Comparison of ENCODE assay signal across 8 cellular contexts in the genomic region with DNA sequence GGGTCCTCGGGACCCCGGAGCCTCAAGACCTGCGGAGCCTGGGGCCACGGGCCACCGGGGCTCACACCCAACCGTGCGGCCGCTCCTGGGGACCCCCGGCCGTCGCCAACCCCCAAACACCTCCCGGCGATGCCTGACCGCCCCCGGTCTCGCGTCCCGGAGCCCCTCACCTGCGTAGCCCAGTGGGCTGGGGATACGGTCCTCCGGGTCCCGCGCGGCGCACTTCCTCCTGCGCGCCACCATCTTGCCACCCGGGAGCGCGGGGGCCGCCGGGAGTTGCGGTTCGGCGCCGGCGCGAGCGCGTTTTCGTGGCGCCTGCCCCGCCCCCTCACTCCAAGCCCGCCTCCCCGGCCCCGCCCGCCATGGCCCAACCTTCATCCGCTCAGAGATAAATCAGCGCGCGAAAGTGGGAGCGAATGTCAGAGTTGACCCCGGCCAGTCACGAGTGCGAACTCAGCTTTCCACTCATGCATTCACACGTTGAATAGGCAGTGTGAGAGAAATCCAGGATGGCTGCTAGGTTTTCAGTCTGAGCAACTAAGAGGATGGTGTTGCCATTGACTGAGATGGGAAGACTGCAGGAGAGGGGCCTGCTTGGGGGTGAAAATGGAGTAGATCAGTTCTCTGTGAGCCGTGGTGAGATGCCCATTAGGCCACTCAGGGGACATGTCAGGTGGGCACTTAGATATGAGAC. TPM values are rescaled to one million over a fixed set of nuclear protein-coding genes. Genes with fewer than 3 reads are reported as not detected.
DNase-seq lines count a peak whose midpoint lies in the region; ATAC-seq, FAIRE-seq and TF ChIP-seq lines count a peak whose summit lies in the region.

A gene with protein sequence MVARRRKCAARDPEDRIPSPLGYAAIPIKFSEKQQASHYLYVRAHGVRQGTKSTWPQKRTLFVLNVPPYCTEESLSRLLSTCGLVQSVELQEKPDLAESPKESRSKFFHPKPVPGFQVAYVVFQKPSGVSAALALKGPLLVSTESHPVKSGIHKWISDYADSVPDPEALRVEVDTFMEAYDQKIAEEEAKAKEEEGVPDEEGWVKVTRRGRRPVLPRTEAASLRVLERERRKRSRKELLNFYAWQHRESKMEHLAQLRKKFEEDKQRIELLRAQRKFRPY (minus strand): TSS at position 253 of the 694 bp plus-strand sequence. CDS start 10 bp downstream, at position 243.

- ATAC-seq in naive B cell (ENCODE audit: low read depth in 2 of 2), result peak; percentile 86 to 90

- DNase-seq in GM19238 (ENCODE audit: insufficient read length, low spot score) (peak; percentile 70), HL-60 (ENCODE audit: low read depth in 1 of 2, low spot score in 1 of 2) (peak; percentile 65 to 66), RCC 7860 (ENCODE audit: low spot score) (peak; percentile 11), fibroblast of gingiva (ENCODE audit: low read depth) (peak; percentile 69), naive B cell (peak; percentile 82)
- DNase-seq in activated T-helper 1 cell treated with anti-CD3 and anti-CD28 coated beads, Interleukin-12 subunit alpha, Interleukin-12 subunit beta, Interleukin-2, Interleukin-4 antibody, amounts not matched to agents 30 ng/mL and 10 ng/mL and 1 ng/mL, durations not matched to agents 14 hours and 24 hours and 36 hours (ENCODE audit: low spot score), result peak; percentile 79
- peak; percentile 65 to 74 for DNase-seq in stimulated activated CD8-positive, alpha-beta memory T cell treated with anti-CD3 and anti-CD28 coated beads, Interleukin-7, amount 100 ng/mL, for 48 hours (ENCODE audit: extremely low read depth in 1 of 2, low read depth in 1 of 2)

- no peak for FAIRE-seq in RCC 7860 (lab: Jason Lieb, UNC)

- TF ChIP-seq CTCF in C4-2B (conservative IDR thresholded peaks at IDR 0.05), result no peak
- TF ChIP-seq CTCF in HL-60 (IDR thresholded peaks at IDR 0.05; ENCODE audit: insufficient read depth, low read length), result no peak

- H3K4me3 Mint-ChIP-seq in activated T-helper 1 cell treated with anti-CD3 and anti-CD28 coated beads, Interleukin-12 subunit alpha, Interleukin-12 subunit beta, Interleukin-2, Interleukin-4 antibody, amounts not matched to agents 30 ng/mL and 10 ng/mL and 1 ng/mL, durations not matched to agents 14 hours and 24 hours and 36 hours, result peak within 1 kb of the TSS; percentile 99
- peak within 1 kb of the TSS; percentile 94 to 99 (median 96) for H3K4me3 Mint-ChIP-seq in naive B cell

- H3K27ac Mint-ChIP-seq in activated T-helper 1 cell treated with anti-CD3 and anti-CD28 coated beads, Interleukin-12 subunit alpha, Interleukin-12 subunit beta, Interleukin-2, Interleukin-4 antibody, amounts not matched to agents 30 ng/mL and 10 ng/mL and 1 ng/mL, durations not matched to agents 14 hours and 24 hours and 36 hours, result peak within 1 kb of the TSS; percentile 97
- peak within 1 kb of the TSS; percentile 96 to 98 (median 97) for H3K27ac Mint-ChIP-seq in naive B cell

- H3K27me3 Mint-ChIP-seq in activated T-helper 1 cell treated with anti-CD3 and anti-CD28 coated beads, Interleukin-12 subunit alpha, Interleukin-12 subunit beta, Interleukin-2, Interleukin-4 antibody, amounts not matched to agents 30 ng/mL and 10 ng/mL and 1 ng/mL, durations not matched to agents 14 hours and 24 hours and 36 hours (ENCODE audit: insufficient read depth), result peaks cover 2% of the 10 kb centered on the region
- H3K27me3 Mint-ChIP-seq in naive B cell, result no peaks in the 10 kb centered on the region

- intact Hi-C loops in activated T-helper 1 cell treated with anti-CD3 and anti-CD28 coated beads, Interleukin-12 subunit alpha, Interleukin-12 subunit beta, Interleukin-2, Interleukin-4 antibody, amounts not matched to agents 30 ng/mL and 10 ng/mL and 1 ng/mL, durations not matched to agents 14 hours and 24 hours and 36 hours (cut with micrococcal nuclease), result loop anchor here (2.0 kb wide), 1 partner anchor 33 kb away; the partner anchor contains the start of gene SERHL2

- H3K4me3 ChIP-seq in HL-60 (replicated peaks; ENCODE audit: insufficient read depth, low read length), result peak within 1 kb of the TSS; percentile 85

- peaks cover 6% of the 10 kb centered on the region for H3K4me1 Mint-ChIP-seq in activated T-helper 1 cell treated with anti-CD3 and anti-CD28 coated beads, Interleukin-12 subunit alpha, Interleukin-12 subunit beta, Interleukin-2, Interleukin-4 antibody, amounts not matched to agents 30 ng/mL and 10 ng/mL and 1 ng/mL, durations not matched to agents 14 hours and 24 hours and 36 hours (ENCODE audit: low read depth)
- H3K4me1 Mint-ChIP-seq in naive B cell, result peaks cover 11 to 17% (median 16%) of the 10 kb centered on the region in 3 donors

- no peaks in the 10 kb centered on the region for H3K9me3 Mint-ChIP-seq in activated T-helper 1 cell treated with anti-CD3 and anti-CD28 coated beads, Interleukin-12 subunit alpha, Interleukin-12 subunit beta, Interleukin-2, Interleukin-4 antibody, amounts not matched to agents 30 ng/mL and 10 ng/mL and 1 ng/mL, durations not matched to agents 14 hours and 24 hours and 36 hours
- H3K9me3 Mint-ChIP-seq in naive B cell, result no peaks in the 10 kb centered on the region

- H3K27ac ChIP-seq in C4-2B (peak within 1 kb of the TSS; percentile 83), HL-60 (replicated peaks) (peak within 1 kb of the TSS; percentile 81)

- peaks cover 6% of the 10 kb centered on the region for H3K36me3 Mint-ChIP-seq in activated T-helper 1 cell treated with anti-CD3 and anti-CD28 coated beads, Interleukin-12 subunit alpha, Interleukin-12 subunit beta, Interleukin-2, Interleukin-4 antibody, amounts not matched to agents 30 ng/mL and 10 ng/mL and 1 ng/mL, durations not matched to agents 14 hours and 24 hours and 36 hours (ENCODE audit: low read depth)
- no peaks in the 10 kb centered on the region for H3K36me3 Mint-ChIP-seq in naive B cell

- no peaks in the 10 kb centered on the region for H3K27me3 ChIP-seq in HL-60 (ENCODE audit: insufficient read depth, poor library complexity, severe bottlenecking)

RNA-seq across cellular contexts. Expression of the gene that starts here (rescaled TPM):
- 131 and 144 TPM in 2 replicates for total RNA-seq in activated T-helper 1 cell treated with anti-CD3 and anti-CD28 coated beads, Interleukin-12 subunit alpha, Interleukin-12 subunit beta, Interleukin-2, Interleukin-4 antibody, amounts not matched to agents 30 ng/mL and 10 ng/mL and 1 ng/mL, durations not matched to agents 14 hours and 24 hours and 36 hours
- 10 to 100 TPM; 32.1 to 95.4 (median 71.6) TPM for polyA plus RNA-seq in naive B cell (ENCODE audit: low read depth in 6 of 6)

Comparison
In these comparisons a context has a peak if more than half of its experiments do, and no peak if none do; other contexts are left out.
1. Peak in every context shown above with its lines: DNase-seq, ATAC-seq, H3K4me3 ChIP-seq and H3K27ac ChIP-seq.
2. DNase-seq: peak in every context shown above with its lines; median percentile 82 in naive B cell; 79 in activated T-helper 1 cell treated with anti-CD3 and anti-CD28 coated beads, Interleukin-12 subunit alpha, Interleukin-12 subunit beta, Interleukin-2, Interleukin-4 antibody, amounts not matched to agents 30 ng/mL and 10 ng/mL and 1 ng/mL, durations not matched to agents 14 hours and 24 hours and 36 hours; 70 in GM19238; 70 in stimulated activated CD8-positive, alpha-beta memory T cell treated with anti-CD3 and anti-CD28 coated beads, Interleukin-7, amount 100 ng/mL, for 48 hours; 69 in fibroblast of gingiva; 66 in HL-60; 11 in RCC 7860.